In genomic region chr20:31774408-31774807, GRCh38 we compare ENCODE assay signal across 8 cellular contexts. TPM values are rescaled to one million over a fixed set of nuclear protein-coding genes. Genes with fewer than 3 reads are reported as not detected.
"Had no signal": no experiment of that assay in that cellular context is flagged by ENCODE, and none has a peak within 500 bp of the region (broad histone marks: within the 10 kb centered on the region; RNA-seq: fewer than 3 reads in every experiment).

No MANE protein-coding gene starts in this region.

- H3K4me3 ChIP-seq: GM23248 had no signal

- H3K27me3 Mint-ChIP-seq: IgD-negative memory B cell had no signal

- H3K27ac ChIP-seq: GM23248 had no signal

- H2AFZ ChIP-seq: GM23248 had no signal

- H3K4me1 Mint-ChIP-seq: H9 had no signal

- H3K27ac Mint-ChIP-seq: IgD-negative memory B cell had no signal

- H3K9ac ChIP-seq: GM23248 had no signal

- DNase-seq: GM23248, GOT3, H9, HCEC 1CT, KG1 had no signal

- H3K9me3 Mint-ChIP-seq: H9, IgD-negative memory B cell had no signal

- H3K4me3 Mint-ChIP-seq: H9, IgD-negative memory B cell had no signal

- FAIRE-seq: H54, HTR-8/SVneo had no signal

RNA-seq across cellular contexts. Expression of gene MYLK2, which starts 44.7 kb away (rescaled TPM):
- total RNA-seq: GM23248 had no signal
- polyA plus RNA-seq: GM23248, IgD-negative memory B cell had no signal
